In the genomic region with DNA sequence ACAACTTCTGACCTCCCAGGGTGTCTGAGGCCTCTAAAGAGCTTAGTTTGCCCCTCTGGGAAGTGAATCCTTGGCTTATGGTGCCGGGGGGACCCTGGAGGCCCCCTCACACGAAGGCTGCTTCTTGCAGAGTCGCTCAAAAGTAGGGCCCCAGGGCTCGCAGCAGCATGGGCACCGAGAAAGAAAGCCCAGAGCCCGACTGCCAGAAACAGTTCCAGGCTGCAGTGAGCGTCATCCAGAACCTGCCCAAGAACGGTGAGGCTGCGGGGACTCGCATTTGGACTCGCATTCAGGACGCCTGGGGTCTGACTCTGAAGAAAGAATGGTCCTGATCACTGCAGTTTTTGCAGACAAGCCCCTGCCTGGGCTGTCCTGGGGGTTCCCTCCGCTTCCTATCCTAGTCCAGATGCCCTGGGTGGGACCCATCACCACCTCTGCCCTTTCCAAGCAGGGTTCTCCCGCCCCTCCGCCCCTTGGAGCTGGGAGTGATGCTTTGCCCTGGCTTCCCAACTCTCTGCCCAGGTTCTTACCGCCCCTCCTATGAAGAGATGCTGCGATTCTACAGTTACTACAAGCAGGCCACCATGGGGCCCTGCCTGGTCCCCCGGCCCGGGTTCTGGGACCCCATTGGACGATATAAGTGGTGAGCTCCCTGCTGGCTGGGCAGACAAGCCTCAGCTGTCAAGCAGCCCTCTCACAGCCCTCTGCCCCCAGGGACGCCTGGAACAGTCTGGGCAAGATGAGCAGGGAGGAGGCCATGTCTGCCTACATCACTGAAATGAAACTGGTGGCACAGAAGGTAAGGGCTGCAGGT, we compare ENCODE assay signal across 8 cellular contexts.
DNase-seq lines count a peak whose midpoint lies in the region; ATAC-seq and TF ChIP-seq lines count a peak whose summit lies in the region.

No MANE protein-coding gene starts in this region.

- DNase-seq in NCI-H69 (lab: John Stamatoyannopoulos, UW), result peak; percentile 23
- DNase-seq in NOMO-1 treated with DMSO at 0.1 percent for 48 hours (lab: John Stamatoyannopoulos, UW; ENCODE audit: unreplicated experiment), result no peak
- DNase-seq in kidney glomerular epithelial cell (lab: John Stamatoyannopoulos, UW), result no peak

- H3K36me3 ChIP-seq in endocrine pancreas (ENCODE audit: control insufficient read depth, insufficient read depth, low read length), result no peaks in the 10 kb centered on the region
- no peaks in the 10 kb centered on the region for H3K36me3 ChIP-seq in neuron (ENCODE audit: insufficient read depth, low read length)

- TF ChIP-seq CTCF in C4-2B (conservative IDR thresholded peaks at IDR 0.05), result no peak

- H3K9me3 ChIP-seq in endocrine pancreas (ENCODE audit: control insufficient read depth, low read length) (no peaks in the 10 kb centered on the region), neuron (ENCODE audit: low read length) (no peaks in the 10 kb centered on the region)

- no peaks in the 10 kb centered on the region for H3K27me3 ChIP-seq in endocrine pancreas (ENCODE audit: control insufficient read depth, insufficient read depth, low read length)
- H3K27me3 ChIP-seq in neuron (ENCODE audit: insufficient read depth, low read length), result no peaks in the 10 kb centered on the region

- H3K27ac ChIP-seq in C4-2B, result peak overlapping the region; percentile 60

- H3K4me1 ChIP-seq in endocrine pancreas (ENCODE audit: control insufficient read depth, insufficient read depth, low read length) (no peaks in the 10 kb centered on the region), neuron (ENCODE audit: insufficient read depth, low read length) (peaks cover 15% of the 10 kb centered on the region)

- H3K4me3 ChIP-seq in endocrine pancreas (ENCODE audit: control insufficient read depth, insufficient read depth, low read length) (no peak overlapping the region), neuron (ENCODE audit: low read length) (peak overlapping the region; percentile 50)

- H3K9ac ChIP-seq in endocrine pancreas (ENCODE audit: control insufficient read depth, insufficient read depth, low read length), result peak overlapping the region; percentile 77

- no peak for ATAC-seq in GM21381 (IDR thresholded peaks at IDR 0.05; ENCODE audit: unreplicated experiment)
- ATAC-seq in GM21576 (IDR thresholded peaks at IDR 0.05; ENCODE audit: unreplicated experiment), result no peak

- peak overlapping the region; percentile 57 for H2AFZ ChIP-seq in neuron (ENCODE audit: low read depth, low read length)
